In genomic region chr16:70708381-70709253, GRCh38 we compare ENCODE assay signal across 1 cellular context.
TF ChIP-seq lines count a peak whose summit lies in the region.

No MANE protein-coding gene starts in this region.

TF ChIP-seq in WTC11, 78 proteins besides CTCF, POLR2A, EP300 and RAD21 (continued from another document):
- TF ChIP-seq ARID4B (CRISPR knock-in tag; IDR thresholded peaks at IDR 0.05; ENCODE audit: borderline replicate concordance) (no peak), ZBTB21 (CRISPR knock-in tag; IDR thresholded peaks at IDR 0.05; ENCODE audit: borderline replicate concordance) (no peak)
